23 cellular contexts compared by ENCODE assay signal in genomic region chr11:11142359-11142758, GRCh38.
"Had no signal": no experiment of that assay in that cellular context is flagged by ENCODE, and none has a peak within 500 bp of the region (broad histone marks: within the 10 kb centered on the region; RNA-seq: fewer than 3 reads in every experiment).

No MANE protein-coding gene starts in this region.

- ATAC-seq: left lung, psoas muscle, SK-N-SH treated with all-trans-retinoic acid at 6 μM for 48 hours, T-cell had no signal

- H3K36me3 ChIP-seq: brain microvascular endothelial cell, left lung, neural progenitor cell, ovary, upper lobe of left lung had no signal

- H3K9me3 ChIP-seq: left lung, ovary, psoas muscle, upper lobe of left lung had no signal

- H3K27ac ChIP-seq: brain microvascular endothelial cell, left lung, ovary, psoas muscle, upper lobe of left lung had no signal

- H3K27me3 ChIP-seq: brain microvascular endothelial cell, left lung, neural progenitor cell, ovary, upper lobe of left lung had no signal

- H3K4me3 ChIP-seq: left lung, neural progenitor cell, ovary, psoas muscle, upper lobe of left lung had no signal

- DNase-seq: activated B cell treated with CpG ODN at 0.5 μM for 24 hours; activated CD4-positive, alpha-beta memory T cell treated with anti-CD3 and anti-CD28 coated beads for 36 hours; activated CD4-positive, alpha-beta T cell treated with anti-CD3 and anti-CD28 coated beads for 4 hours; activated naive CD4-positive, alpha-beta T cell treated with Interleukin-2 at 50 U/mL for 16 hours; activated naive CD8-positive, alpha-beta T cell treated with anti-CD3 and anti-CD28 coated beads, Interleukin-2, amount 10 ng/mL, durations not matched to agents 7 days and 5 days; amygdala; brain microvascular endothelial cell; effector memory CD4-positive, alpha-beta T cell; foreskin melanocyte; head of caudate nucleus; kidney; left lung; naive B cell; ovary; psoas muscle; stimulated activated CD4-positive, alpha-beta T cell treated with anti-CD3 and anti-CD28 coated beads, Interleukin-1b, Interleukin-23, amount 100 ng/mL, for 48 hours; stimulated activated CD8-positive, alpha-beta memory T cell treated with anti-CD3 and anti-CD28 coated beads, Interleukin-4, amount 100 ng/mL, for 48 hours; stimulated activated naive CD4-positive, alpha-beta T cell; T-cell; T-helper 9 cell; upper lobe of left lung had no signal
